Comparison of ENCODE assay signal across 1 cellular context in the genomic region with DNA sequence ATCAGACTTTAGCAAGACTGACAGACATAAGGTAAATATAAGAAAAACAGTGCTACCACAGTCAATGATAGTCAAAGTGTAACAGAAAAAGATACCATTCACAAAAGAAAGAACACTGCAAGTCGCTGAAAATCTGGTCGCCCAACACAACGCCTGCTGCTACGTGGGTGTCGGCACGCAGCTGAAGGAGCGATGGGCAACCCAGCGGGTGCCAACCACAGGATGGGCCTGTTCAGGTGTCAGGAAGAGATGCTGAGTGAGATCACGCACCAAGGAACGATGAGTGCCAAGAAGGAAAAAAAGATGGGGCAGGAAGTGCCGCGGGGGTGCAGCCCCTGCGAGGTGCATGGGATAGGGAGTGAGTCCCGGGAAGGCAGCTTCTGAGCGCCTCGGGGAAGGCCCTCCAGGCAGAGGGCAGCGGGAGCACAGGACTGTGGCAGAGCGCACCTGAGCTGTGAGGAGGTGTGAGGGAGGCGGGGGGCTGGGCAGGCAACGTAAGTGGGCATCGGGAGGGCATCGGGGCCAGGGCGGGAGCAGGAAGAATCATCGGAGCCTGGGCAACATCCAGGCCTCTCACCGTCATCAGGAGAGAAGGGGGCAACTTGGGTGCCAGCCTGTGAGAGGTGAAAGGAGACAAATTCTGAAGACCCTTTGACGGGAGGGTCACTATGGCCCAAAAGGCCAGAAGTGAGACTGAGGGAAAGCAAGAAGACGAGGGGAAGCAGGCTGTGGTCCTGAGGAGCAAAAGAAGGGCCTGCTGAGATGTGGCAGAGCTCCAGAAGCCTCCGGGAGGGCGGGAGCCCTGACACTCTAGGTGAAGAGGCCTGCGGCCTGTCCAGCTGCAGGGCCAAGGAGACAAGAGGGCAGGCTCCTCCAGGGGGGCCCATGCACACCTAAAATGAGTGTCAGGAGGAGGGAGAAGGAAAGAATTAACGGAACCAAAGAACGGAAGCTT.
TF ChIP-seq lines count a peak whose summit lies in the region.

No MANE protein-coding gene starts in this region.

TF ChIP-seq in IMR-90, 13 proteins besides CTCF, POLR2A, EP300 and RAD21 (continued from another document):
- TF ChIP-seq MXI1 (IDR thresholded peaks at IDR 0.05; ENCODE audit: borderline replicate concordance, low read depth, low read length) (no peak), SMC3 (IDR thresholded peaks at IDR 0.05; ENCODE audit: low read depth, low read length) (no peak), CHD1 (IDR thresholded peaks at IDR 0.05; ENCODE audit: low read depth, low read length) (no peak), RCOR1 (IDR thresholded peaks at IDR 0.05; ENCODE audit: insufficient replicate concordance, low read length) (no peak), BHLHE40 (IDR thresholded peaks at IDR 0.05; ENCODE audit: low read depth, low read length) (no peak), CEBPB (IDR thresholded peaks at IDR 0.05; ENCODE audit: low read depth, low read length) (no peak), NFE2L2 (IDR thresholded peaks at IDR 0.05; ENCODE audit: low read depth, low read length) (no peak), FOS (IDR thresholded peaks at IDR 0.05; ENCODE audit: low read depth, low read length) (no peak), RFX5 (IDR thresholded peaks at IDR 0.05; ENCODE audit: low read depth, low read length) (no peak), MAFK (IDR thresholded peaks at IDR 0.05; ENCODE audit: low read depth, low read length) (no peak)
- TF ChIP-seq, protein P1, sequence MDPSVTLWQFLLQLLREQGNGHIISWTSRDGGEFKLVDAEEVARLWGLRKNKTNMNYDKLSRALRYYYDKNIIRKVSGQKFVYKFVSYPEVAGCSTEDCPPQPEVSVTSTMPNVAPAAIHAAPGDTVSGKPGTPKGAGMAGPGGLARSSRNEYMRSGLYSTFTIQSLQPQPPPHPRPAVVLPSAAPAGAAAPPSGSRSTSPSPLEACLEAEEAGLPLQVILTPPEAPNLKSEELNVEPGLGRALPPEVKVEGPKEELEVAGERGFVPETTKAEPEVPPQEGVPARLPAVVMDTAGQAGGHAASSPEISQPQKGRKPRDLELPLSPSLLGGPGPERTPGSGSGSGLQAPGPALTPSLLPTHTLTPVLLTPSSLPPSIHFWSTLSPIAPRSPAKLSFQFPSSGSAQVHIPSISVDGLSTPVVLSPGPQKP (IDR thresholded peaks at IDR 0.05; ENCODE audit: borderline replicate concordance, low read depth, low read length): no peak
- TF ChIP-seq, protein P2, sequence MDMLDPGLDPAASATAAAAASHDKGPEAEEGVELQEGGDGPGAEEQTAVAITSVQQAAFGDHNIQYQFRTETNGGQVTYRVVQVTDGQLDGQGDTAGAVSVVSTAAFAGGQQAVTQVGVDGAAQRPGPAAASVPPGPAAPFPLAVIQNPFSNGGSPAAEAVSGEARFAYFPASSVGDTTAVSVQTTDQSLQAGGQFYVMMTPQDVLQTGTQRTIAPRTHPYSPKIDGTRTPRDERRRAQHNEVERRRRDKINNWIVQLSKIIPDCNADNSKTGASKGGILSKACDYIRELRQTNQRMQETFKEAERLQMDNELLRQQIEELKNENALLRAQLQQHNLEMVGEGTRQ (IDR thresholded peaks at IDR 0.05; ENCODE audit: low read depth, low read length): no peak
TF ChIP-seq in IMR-90: peak in this region for 0.
